Comparison of ENCODE assay signal across 8 cellular contexts in the genomic region with DNA sequence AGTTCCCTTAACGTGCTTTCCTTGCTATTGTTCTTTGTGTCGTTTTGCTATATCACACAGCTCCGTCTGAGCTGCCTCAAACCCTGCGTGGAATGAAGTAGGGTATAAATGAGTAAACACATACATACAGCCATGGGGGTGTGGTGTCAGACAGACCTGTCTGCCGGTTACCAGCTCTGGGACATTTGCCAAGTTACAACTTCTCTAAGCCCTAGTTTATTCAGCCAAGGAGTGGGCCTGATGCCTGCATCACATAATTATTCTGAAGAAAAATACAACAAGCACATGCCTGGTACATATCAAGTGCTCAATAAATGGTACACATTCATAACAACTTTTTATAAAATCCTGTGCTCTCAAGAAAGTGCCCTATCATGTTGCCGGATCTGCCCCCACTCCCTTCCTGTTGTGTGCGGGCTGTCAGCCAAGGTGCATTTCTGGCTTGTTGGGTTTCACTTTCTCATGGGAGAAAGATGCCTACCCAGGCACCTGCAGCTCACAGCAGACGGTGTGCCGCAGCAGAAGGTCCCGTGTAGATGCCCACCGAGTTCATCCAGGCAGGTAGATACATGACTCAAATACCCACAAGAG. TPM values are rescaled to one million over a fixed set of nuclear protein-coding genes. Genes with fewer than 3 reads are reported as not detected.
DNase-seq lines count a peak whose midpoint lies in the region; ATAC-seq and TF ChIP-seq lines count a peak whose summit lies in the region.

No MANE protein-coding gene starts in this region.

- CTCF ChIA-PET in activated naive CD4-positive, alpha-beta T cell treated with anti-CD3 and anti-CD28 coated beads, Interleukin-2, amount 10 ng/mL, durations not matched to agents 7 days and 5 days (lab: Charles Lee), result interaction anchor here (0.5 to 5.1 kb wide), 13 partner anchors 10 to 814 kb away, joined by 3 to 24 read pairs (median 4); no protein-coding TSS in a partner anchor

- H3K27me3 Mint-ChIP-seq in activated naive CD4-positive, alpha-beta T cell treated with anti-CD3 and anti-CD28 coated beads, Interleukin-2, amount 10 ng/mL, durations not matched to agents 7 days and 5 days, result peaks cover 3% of the 10 kb centered on the region

- DNase-seq in NCI-H1417 (lab: John Stamatoyannopoulos, UW) (peak; percentile 44 to 66 (median 65)), NCI-H1417 treated with DMSO at 0.1 percent for 48 hours (lab: John Stamatoyannopoulos, UW) (no peak), SHP77 (lab: John Stamatoyannopoulos, UW) (peak; percentile 41 to 50), omental fat pad (ENCODE audit: low spot score) (no peak), NCI-H524 (lab: John Stamatoyannopoulos, UW) (no peak), OCI-M2 (lab: John Stamatoyannopoulos, UW; ENCODE audit: unreplicated experiment) (no peak)
- DNase-seq in activated naive CD4-positive, alpha-beta T cell treated with anti-CD3 and anti-CD28 coated beads, Interleukin-2, amount 10 ng/mL, durations not matched to agents 7 days and 5 days, result peak; percentile 90

- H3K36me3 Mint-ChIP-seq in activated naive CD4-positive, alpha-beta T cell treated with anti-CD3 and anti-CD28 coated beads, Interleukin-2, amount 10 ng/mL, durations not matched to agents 7 days and 5 days, result peaks cover 13% of the 10 kb centered on the region

- peaks cover 47% of the 10 kb centered on the region for H3K4me1 Mint-ChIP-seq in activated naive CD4-positive, alpha-beta T cell treated with anti-CD3 and anti-CD28 coated beads, Interleukin-2, amount 10 ng/mL, durations not matched to agents 7 days and 5 days

- H3K4me3 Mint-ChIP-seq in activated naive CD4-positive, alpha-beta T cell treated with anti-CD3 and anti-CD28 coated beads, Interleukin-2, amount 10 ng/mL, durations not matched to agents 7 days and 5 days, result peak overlapping the region; percentile 75

- H3K27ac Mint-ChIP-seq in activated naive CD4-positive, alpha-beta T cell treated with anti-CD3 and anti-CD28 coated beads, Interleukin-2, amount 10 ng/mL, durations not matched to agents 7 days and 5 days, result peak overlapping the region; percentile 99

- peak; percentile 73 for ATAC-seq in HG03432 (IDR thresholded peaks at IDR 0.05; ENCODE audit: unreplicated experiment)
- peak; percentile 27 for ATAC-seq in omental fat pad (ENCODE audit: low FRiP score)

- H3K9me3 Mint-ChIP-seq in activated naive CD4-positive, alpha-beta T cell treated with anti-CD3 and anti-CD28 coated beads, Interleukin-2, amount 10 ng/mL, durations not matched to agents 7 days and 5 days, result peaks cover 2% of the 10 kb centered on the region

- no peak for TF ChIP-seq CTCF in omental fat pad (IDR thresholded peaks at IDR 0.05)

RNA-seq across cellular contexts. Expression of a gene that starts 30.5 kb away (rescaled TPM):
- total RNA-seq in omental fat pad, result 10 to 100 TPM in 2 of 4 donors, 1 to 10 TPM in 1, under 1 TPM in 1; 0.63 to 44.8 (median 8.1) TPM

Comparison
In these comparisons a context has a peak if more than half of its experiments do, and no peak if none do; other contexts are left out.
1. DNase-seq: peak in NCI-H1417 (3 of 3), SHP77 (2 of 2) and activated naive CD4-positive, alpha-beta T cell treated with anti-CD3 and anti-CD28 coated beads, Interleukin-2, amount 10 ng/mL, durations not matched to agents 7 days and 5 days (single experiment); none in NCI-H1417 treated with DMSO at 0.1 percent for 48 hours (single experiment), omental fat pad (single experiment), NCI-H524 (0 of 2) and OCI-M2 (single experiment).